Comparison of ENCODE assay signal across 8 cellular contexts in the genomic region with DNA sequence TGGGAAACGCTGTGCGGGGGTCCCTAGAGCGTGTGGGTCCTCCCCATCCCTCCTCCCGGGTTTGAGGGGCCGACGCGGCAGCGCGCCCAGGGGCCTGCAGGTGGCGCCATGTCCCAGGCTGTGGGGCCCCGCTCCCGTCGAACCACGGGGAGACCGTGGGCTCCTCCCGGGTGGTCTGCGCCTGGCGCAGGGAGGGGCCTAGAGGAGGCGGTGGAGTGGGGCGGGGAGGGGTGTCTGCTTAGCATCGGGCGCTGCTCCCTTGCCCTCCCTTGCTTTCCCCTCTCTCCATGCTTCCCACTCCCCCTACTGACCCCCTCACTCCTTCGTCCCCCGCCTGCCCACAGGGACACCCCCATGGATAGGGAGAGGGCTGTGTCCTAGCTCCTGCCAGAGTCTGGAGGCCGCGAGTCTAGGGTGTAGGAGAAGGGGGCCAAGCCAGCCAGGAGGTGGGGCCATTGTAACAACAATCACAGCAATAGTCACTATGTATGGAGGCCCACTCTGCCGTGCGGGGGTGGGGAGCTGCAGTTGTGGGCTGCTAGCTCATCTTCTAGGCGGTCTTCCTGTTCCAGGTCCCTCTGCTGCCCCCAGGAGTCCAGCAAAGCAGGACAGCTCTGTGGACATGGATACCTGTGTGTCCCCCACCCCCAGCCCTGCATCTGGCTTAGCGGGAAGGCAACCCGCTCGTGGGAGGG. TPM values are rescaled to one million over a fixed set of nuclear protein-coding genes. Genes with fewer than 3 reads are reported as not detected.
DNase-seq lines count a peak whose midpoint lies in the region; ATAC-seq and TF ChIP-seq lines count a peak whose summit lies in the region.

No MANE protein-coding gene starts in this region.

- H3K4me1 Mint-ChIP-seq in T-cell (peaks cover 20 to 26% (median 25%) of the 10 kb centered on the region in 3 donors), brain (peaks cover 5% of the 10 kb centered on the region)

- CTCF ChIA-PET in T-cell (lab: Charles Lee) = interaction anchor here (0.5 to 1.1 kb wide), 4 partner anchors 70 to 441 kb away, joined by 3 to 6 read pairs (median 4); no protein-coding TSS in a partner anchor

- H3K4me3 Mint-ChIP-seq in T-cell = no peak overlapping the region
- no peak overlapping the region for H3K4me3 Mint-ChIP-seq in brain

- POLR2A ChIA-PET in T-cell (lab: Charles Lee) = no interaction called here

- TF ChIP-seq CTCF in brain (conservative IDR thresholded peaks at IDR 0.05) = peak; percentile 66 to 79

- DNase-seq in D341Med (ENCODE audit: low spot score) (peak; percentile 93), HS-5 (ENCODE audit: low read depth) (peak; percentile 32), T-cell (peak in 30 of 34 experiments; percentile 10 to 56 (median 30)), iPS-NIHi11 (ENCODE audit: low spot score) (peak; percentile 95), NCI-H187 (lab: John Stamatoyannopoulos, UW) (no peak)
- DNase-seq in stimulated activated CD4-positive, alpha-beta T cell treated with anti-CD3 and anti-CD28 coated beads, Interleukin-1b, Interleukin-23, amount 100 ng/mL, for 4 hours (ENCODE audit: low read depth in 2 of 2) = peak; percentile 17 to 45

- peak in 2 of 4 experiments; percentile 31 to 63 for ATAC-seq in T-cell (replicated peaks in 1 of 4)
- ATAC-seq in HG03045 (IDR thresholded peaks at IDR 0.05; ENCODE audit: unreplicated experiment) = no peak

- H3K9me3 Mint-ChIP-seq in T-cell = no peaks in the 10 kb centered on the region
- H3K9me3 Mint-ChIP-seq in brain = no peaks in the 10 kb centered on the region

- peaks cover 3% of the 10 kb centered on the region for H3K36me3 Mint-ChIP-seq in T-cell
- H3K36me3 Mint-ChIP-seq in brain = no peaks in the 10 kb centered on the region

- H3K27me3 Mint-ChIP-seq in T-cell = no peaks in the 10 kb centered on the region
- peaks cover 11% of the 10 kb centered on the region for H3K27me3 Mint-ChIP-seq in brain

- no peak overlapping the region for H3K27ac Mint-ChIP-seq in T-cell
- H3K27ac Mint-ChIP-seq in brain = no peak overlapping the region

RNA-seq across cellular contexts. Expression of a gene that starts 51.7 kb away (rescaled TPM):
- 10 to 100 TPM; 45.1 to 64.7 (median 60.8) TPM for total RNA-seq in T-cell
- 198 TPM for polyA plus RNA-seq in brain (ENCODE audit: insufficient read depth, low read depth, low replicate concordance)

Comparison
In these comparisons a context has a peak if more than half of its experiments do, and no peak if none do; other contexts are left out.
1. DNase-seq: peak in D341Med (single experiment), HS-5 (single experiment), T-cell (30 of 34), iPS-NIHi11 (single experiment) and stimulated activated CD4-positive, alpha-beta T cell treated with anti-CD3 and anti-CD28 coated beads, Interleukin-1b, Interleukin-23, amount 100 ng/mL, for 4 hours (2 of 2); none in NCI-H187 (0 of 2).